ENCODE assay signal across 2 cellular contexts in genomic region chr5:169211761-169212160, GRCh38.
A peak's percentile ranks its signal among the peaks of the same experiment; 100 is the strongest.
TF ChIP-seq lines count a peak whose summit lies in the region.
"Not testable (repeated sequence)": the region's sequence is repeated elsewhere in the genome, so short reads cannot be mapped to it uniquely, and the experiment has no call there.

No MANE protein-coding gene starts in this region.

- not testable (repeated sequence) for H3K9ac ChIP-seq in parathyroid adenoma

- not testable (repeated sequence) for H2AFZ ChIP-seq in parathyroid adenoma

- peaks cover 23% of the 10 kb centered on the region for H3K79me2 ChIP-seq in parathyroid adenoma

- POLR2A ChIA-PET in HEK293 (lab: Yijun Ruan, JAX) = not testable (repeated sequence)

- not testable (repeated sequence) for H3K27ac ChIP-seq in HEK293 (ENCODE audit: extremely low read depth, low read depth, low read length)
- H3K27ac ChIP-seq in parathyroid adenoma = peak overlapping the region; percentile 13

- not testable (repeated sequence) for H3K4me3 ChIP-seq in HEK293 (ENCODE audit: low read depth, low read length); parathyroid adenoma (ENCODE audit: low read depth, low read length)

- TF ChIP-seq CTCF in HEK293 (tag by site-specific recombination; IDR thresholded peaks at IDR 0.05); parathyroid adenoma (IDR thresholded peaks at IDR 0.05): not testable (repeated sequence)

- CTCF ChIA-PET in HEK293 (lab: Yijun Ruan, JAX) = not testable (repeated sequence)

- H3K9me3 ChIP-seq in HEK293 (ENCODE audit: control insufficient read depth, insufficient read depth, low read depth, low read length); parathyroid adenoma (ENCODE audit: control insufficient read depth, low read length): not testable (repeated sequence)

- not testable (repeated sequence) for H3K27me3 ChIP-seq in parathyroid adenoma (ENCODE audit: control insufficient read depth, insufficient read depth, low read length)

- not testable (repeated sequence) for H3K4me2 ChIP-seq in parathyroid adenoma (ENCODE audit: low read length)

- not testable (repeated sequence) for H3K4me1 ChIP-seq in HEK293 (ENCODE audit: control insufficient read depth, insufficient read depth, low read length)
- H3K4me1 ChIP-seq in parathyroid adenoma = peaks cover 36% of the 10 kb centered on the region

- not testable (repeated sequence) for H3K36me3 ChIP-seq in HEK293 (ENCODE audit: control insufficient read depth in 2 of 2, insufficient read depth in 1 of 2, low read length in 2 of 2); parathyroid adenoma (ENCODE audit: control insufficient read depth, insufficient read depth, low read length)

TF ChIP-seq in HEK293, 187 proteins besides CTCF, POLR2A, EP300 and RAD21:
- TF ChIP-seq ZNF580 (tag by site-specific recombination; IDR thresholded peaks at IDR 0.05) (peak; percentile 76), ZNF146 (tag by site-specific recombination; IDR thresholded peaks at IDR 0.05) (peak; percentile 93)
